1 cellular context compared by ENCODE assay signal in the genomic region with DNA sequence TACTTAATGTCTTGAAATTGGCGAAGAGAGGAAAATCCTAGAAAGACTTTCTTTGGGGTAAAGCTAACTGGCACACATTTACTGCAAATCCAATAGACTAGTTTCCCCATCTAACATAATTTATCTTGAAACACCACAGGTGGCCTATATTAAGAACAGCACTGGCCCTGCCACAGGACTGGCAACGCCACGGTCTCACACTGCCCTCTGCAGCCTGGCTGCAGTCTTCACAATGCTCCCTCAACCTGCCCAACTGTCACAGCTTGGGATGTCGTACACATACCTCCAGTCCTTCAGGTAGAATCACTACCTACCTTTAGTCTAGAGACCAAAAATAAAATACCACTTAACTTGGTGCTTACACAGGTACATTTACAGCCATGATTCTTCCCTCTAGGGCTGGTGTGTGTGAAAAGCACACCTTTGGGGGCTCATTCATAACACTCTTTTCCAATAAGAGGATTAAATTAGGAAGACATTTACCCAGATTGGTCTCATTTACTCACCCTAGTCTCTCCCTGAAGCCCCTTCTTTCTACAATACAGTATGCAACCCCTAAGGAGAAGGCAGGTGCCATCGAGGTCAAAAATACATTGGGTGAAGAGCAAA.
TF ChIP-seq lines count a peak whose summit lies in the region.

No MANE protein-coding gene starts in this region.

TF ChIP-seq in GM23338, 12 proteins besides CTCF, POLR2A, EP300 and RAD21 (continued from another document):
- TF ChIP-seq, protein P1, sequence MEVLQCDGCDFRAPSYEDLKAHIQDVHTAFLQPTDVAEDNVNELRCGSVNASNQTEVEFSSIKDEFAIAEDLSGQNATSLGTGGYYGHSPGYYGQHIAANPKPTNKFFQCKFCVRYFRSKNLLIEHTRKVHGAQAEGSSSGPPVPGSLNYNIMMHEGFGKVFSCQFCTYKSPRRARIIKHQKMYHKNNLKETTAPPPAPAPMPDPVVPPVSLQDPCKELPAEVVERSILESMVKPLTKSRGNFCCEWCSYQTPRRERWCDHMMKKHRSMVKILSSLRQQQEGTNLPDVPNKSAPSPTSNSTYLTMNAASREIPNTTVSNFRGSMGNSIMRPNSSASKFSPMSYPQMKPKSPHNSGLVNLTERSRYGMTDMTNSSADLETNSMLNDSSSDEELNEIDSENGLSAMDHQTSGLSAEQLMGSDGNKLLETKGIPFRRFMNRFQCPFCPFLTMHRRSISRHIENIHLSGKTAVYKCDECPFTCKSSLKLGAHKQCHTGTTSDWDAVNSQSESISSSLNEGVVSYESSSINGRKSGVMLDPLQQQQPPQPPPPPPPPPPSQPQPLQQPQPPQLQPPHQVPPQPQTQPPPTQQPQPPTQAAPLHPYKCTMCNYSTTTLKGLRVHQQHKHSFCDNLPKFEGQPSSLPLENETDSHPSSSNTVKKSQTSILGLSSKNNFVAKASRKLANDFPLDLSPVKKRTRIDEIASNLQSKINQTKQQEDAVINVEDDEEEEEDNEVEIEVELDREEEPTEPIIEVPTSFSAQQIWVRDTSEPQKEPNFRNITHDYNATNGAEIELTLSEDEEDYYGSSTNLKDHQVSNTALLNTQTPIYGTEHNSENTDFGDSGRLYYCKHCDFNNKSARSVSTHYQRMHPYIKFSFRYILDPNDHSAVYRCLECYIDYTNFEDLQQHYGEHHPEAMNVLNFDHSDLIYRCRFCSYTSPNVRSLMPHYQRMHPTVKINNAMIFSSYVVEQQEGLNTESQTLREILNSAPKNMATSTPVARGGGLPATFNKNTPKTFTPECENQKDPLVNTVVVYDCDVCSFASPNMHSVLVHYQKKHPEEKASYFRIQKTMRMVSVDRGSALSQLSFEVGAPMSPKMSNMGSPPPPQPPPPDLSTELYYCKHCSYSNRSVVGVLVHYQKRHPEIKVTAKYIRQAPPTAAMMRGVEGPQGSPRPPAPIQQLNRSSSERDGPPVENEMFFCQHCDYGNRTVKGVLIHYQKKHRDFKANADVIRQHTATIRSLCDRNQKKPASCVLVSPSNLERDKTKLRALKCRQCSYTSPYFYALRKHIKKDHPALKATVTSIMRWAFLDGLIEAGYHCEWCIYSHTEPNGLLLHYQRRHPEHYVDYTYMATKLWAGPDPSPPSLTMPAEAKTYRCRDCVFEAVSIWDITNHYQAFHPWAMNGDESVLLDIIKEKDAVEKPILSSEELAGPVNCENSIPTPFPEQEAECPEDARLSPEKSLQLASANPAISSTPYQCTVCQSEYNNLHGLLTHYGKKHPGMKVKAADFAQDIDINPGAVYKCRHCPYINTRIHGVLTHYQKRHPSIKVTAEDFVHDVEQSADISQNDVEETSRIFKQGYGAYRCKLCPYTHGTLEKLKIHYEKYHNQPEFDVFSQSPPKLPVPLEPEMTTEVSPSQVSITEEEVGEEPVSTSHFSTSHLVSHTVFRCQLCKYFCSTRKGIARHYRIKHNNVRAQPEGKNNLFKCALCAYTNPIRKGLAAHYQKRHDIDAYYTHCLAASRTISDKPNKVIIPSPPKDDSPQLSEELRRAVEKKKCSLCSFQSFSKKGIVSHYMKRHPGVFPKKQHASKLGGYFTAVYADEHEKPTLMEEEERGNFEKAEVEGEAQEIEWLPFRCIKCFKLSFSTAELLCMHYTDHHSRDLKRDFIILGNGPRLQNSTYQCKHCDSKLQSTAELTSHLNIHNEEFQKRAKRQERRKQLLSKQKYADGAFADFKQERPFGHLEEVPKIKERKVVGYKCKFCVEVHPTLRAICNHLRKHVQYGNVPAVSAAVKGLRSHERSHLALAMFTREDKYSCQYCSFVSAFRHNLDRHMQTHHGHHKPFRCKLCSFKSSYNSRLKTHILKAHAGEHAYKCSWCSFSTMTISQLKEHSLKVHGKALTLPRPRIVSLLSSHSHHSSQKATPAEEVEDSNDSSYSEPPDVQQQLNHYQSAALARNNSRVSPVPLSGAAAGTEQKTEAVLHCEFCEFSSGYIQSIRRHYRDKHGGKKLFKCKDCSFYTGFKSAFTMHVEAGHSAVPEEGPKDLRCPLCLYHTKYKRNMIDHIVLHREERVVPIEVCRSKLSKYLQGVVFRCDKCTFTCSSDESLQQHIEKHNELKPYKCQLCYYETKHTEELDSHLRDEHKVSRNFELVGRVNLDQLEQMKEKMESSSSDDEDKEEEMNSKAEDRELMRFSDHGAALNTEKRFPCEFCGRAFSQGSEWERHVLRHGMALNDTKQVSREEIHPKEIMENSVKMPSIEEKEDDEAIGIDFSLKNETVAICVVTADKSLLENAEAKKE (CRISPR knock-in tag; IDR thresholded peaks at IDR 0.05): no peak
- TF ChIP-seq, protein P2, sequence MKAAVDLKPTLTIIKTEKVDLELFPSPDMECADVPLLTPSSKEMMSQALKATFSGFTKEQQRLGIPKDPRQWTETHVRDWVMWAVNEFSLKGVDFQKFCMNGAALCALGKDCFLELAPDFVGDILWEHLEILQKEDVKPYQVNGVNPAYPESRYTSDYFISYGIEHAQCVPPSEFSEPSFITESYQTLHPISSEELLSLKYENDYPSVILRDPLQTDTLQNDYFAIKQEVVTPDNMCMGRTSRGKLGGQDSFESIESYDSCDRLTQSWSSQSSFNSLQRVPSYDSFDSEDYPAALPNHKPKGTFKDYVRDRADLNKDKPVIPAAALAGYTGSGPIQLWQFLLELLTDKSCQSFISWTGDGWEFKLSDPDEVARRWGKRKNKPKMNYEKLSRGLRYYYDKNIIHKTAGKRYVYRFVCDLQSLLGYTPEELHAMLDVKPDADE (IDR thresholded peaks at IDR 0.05): no peak
- TF ChIP-seq ZNF331 (CRISPR knock-in tag; IDR thresholded peaks at IDR 0.05; ENCODE audit: low read depth): no peak
